ENCODE assay signal across 33 cellular contexts in the genomic region with DNA sequence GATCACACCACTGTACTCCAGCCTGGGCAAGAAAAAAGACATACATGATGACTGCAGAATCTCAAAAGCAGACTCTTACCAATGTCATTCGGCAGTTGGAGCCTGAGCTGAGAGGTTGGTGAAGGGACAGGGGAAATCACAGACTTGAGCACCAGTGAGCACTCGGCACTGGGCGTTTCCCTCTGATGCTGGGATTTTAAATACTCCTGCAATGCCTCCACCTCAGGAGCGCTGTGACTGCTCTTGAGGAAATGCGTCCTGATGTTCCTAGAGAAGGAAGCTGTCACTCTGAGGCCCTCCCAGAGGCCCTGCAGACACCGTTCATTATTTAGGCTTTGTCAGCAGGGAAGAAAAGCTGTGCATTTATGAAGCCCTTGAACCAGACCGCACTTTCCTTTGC. TPM values are rescaled to one million over a fixed set of nuclear protein-coding genes. Genes with fewer than 3 reads are reported as not detected.
"Had no signal": no experiment of that assay in that cellular context is flagged by ENCODE, and none has a peak within 500 bp of the region (broad histone marks: within the 10 kb centered on the region; RNA-seq: fewer than 3 reads in every experiment).

No MANE protein-coding gene starts in this region.

- H3K4me1 ChIP-seq: adrenal gland, body of pancreas, breast epithelium, SJCRH30 had no signal

- H3K27ac ChIP-seq: adrenal gland, body of pancreas, breast epithelium, SJCRH30, SK-N-MC, WERI-Rb-1 had no signal

- FAIRE-seq: astrocyte had no signal

- H3K4me1 Mint-ChIP-seq: activated CD4-positive, alpha-beta T cell treated with anti-CD3 and anti-CD28 coated beads, Interleukin-2, amount 10 ng/mL, durations not matched to agents 7 days and 5 days had no signal

- H3K4me3 Mint-ChIP-seq: activated CD4-positive, alpha-beta T cell treated with anti-CD3 and anti-CD28 coated beads, Interleukin-2, amount 10 ng/mL, durations not matched to agents 7 days and 5 days; activated CD8-positive, alpha-beta T cell treated with anti-CD3 and anti-CD28 coated beads, Interleukin-2, amount 10 ng/mL, durations not matched to agents 7 days and 5 days; activated naive CD4-positive, alpha-beta T cell treated with anti-CD3 and anti-CD28 coated beads for 36 hours; activated T-cell treated with anti-CD3 and anti-CD28 coated beads, Interleukin-2, amount 50 U/mL, for 24 hours; activated T-helper 1 cell treated with anti-CD3 and anti-CD28 coated beads, Interleukin-12 subunit alpha, Interleukin-12 subunit beta, Interleukin-2, Interleukin-4 antibody, amounts not matched to agents 30 ng/mL and 10 ng/mL and 1 ng/mL, durations not matched to agents 14 hours and 24 hours and 36 hours had no signal

- H3K27me3 ChIP-seq: adrenal gland, body of pancreas, SJCRH30 had no signal

- ATAC-seq: activated CD8-positive, alpha-beta T cell treated with anti-CD3 and anti-CD28 coated beads, Interleukin-2, amount 10 ng/mL, durations not matched to agents 7 days and 5 days; activated naive CD4-positive, alpha-beta T cell treated with anti-CD3 and anti-CD28 coated beads, Interleukin-2, amount 50 U/mL, for 72 hours; body of pancreas had no signal

- H3K9me3 ChIP-seq: adrenal gland, body of pancreas, SJCRH30 had no signal

- H3K9me3 Mint-ChIP-seq: activated CD4-positive, alpha-beta T cell treated with anti-CD3 and anti-CD28 coated beads, Interleukin-2, amount 10 ng/mL, durations not matched to agents 7 days and 5 days; activated naive CD4-positive, alpha-beta T cell treated with anti-CD3 and anti-CD28 coated beads for 36 hours; activated T-cell treated with anti-CD3 and anti-CD28 coated beads, Interleukin-2, amount 50 U/mL, for 24 hours; activated T-helper 1 cell treated with anti-CD3 and anti-CD28 coated beads, Interleukin-12 subunit alpha, Interleukin-12 subunit beta, Interleukin-2, Interleukin-4 antibody, amounts not matched to agents 30 ng/mL and 10 ng/mL and 1 ng/mL, durations not matched to agents 14 hours and 24 hours and 36 hours had no signal

- DNase-seq: activated CD4-positive, alpha-beta T cell treated with anti-CD3 and anti-CD28 coated beads, Interleukin-2, amount 10 ng/mL, durations not matched to agents 7 days and 5 days; activated CD4-positive, alpha-beta T cell treated with anti-CD3 and anti-CD28 coated beads, Interleukin-2, amount 50 U/mL, for 48 hours; activated CD8-positive, alpha-beta T cell treated with anti-CD3 and anti-CD28 coated beads, Interleukin-2, amount 10 ng/mL, durations not matched to agents 7 days and 5 days; activated gamma-delta T cell treated with Interleukin-2 at 50 U/mL for 16 hours; activated naive CD4-positive, alpha-beta T cell treated with anti-CD3 and anti-CD28 coated beads for 36 hours; activated T-cell treated with anti-CD3 and anti-CD28 coated beads, Interleukin-2, amount 50 U/mL, for 24 hours; adrenal gland; body of pancreas; Karpas-422; KBM-7; NCI-H1048; NCI-H1105 treated with DMSO at 0.1 percent for 48 hours; NCI-H1436; NCI-H1694; NCI-H1930; NCI-H2081 treated with DMSO at 0.1 percent for 48 hours; NCI-H345; NCI-H524 treated with DMSO at 0.1 percent for 48 hours; NK-92 treated with Interleukin-12 subunit alpha and Interleukin-12 subunit beta, amount 100 ng/mL, for 24 hours; OCI-M1; Right ventricle myocardium superior; SJCRH30; T1000; WERI-Rb-1 had no signal

- H3K36me3 ChIP-seq: adrenal gland, breast epithelium, SJCRH30, WERI-Rb-1 had no signal

- H3K36me3 Mint-ChIP-seq: activated naive CD4-positive, alpha-beta T cell treated with anti-CD3 and anti-CD28 coated beads, Interleukin-2, amount 50 U/mL, for 72 hours had no signal

- H3K27ac Mint-ChIP-seq: activated CD4-positive, alpha-beta T cell treated with anti-CD3 and anti-CD28 coated beads, Interleukin-2, amount 10 ng/mL, durations not matched to agents 7 days and 5 days; activated CD8-positive, alpha-beta T cell treated with anti-CD3 and anti-CD28 coated beads, Interleukin-2, amount 10 ng/mL, durations not matched to agents 7 days and 5 days; activated naive CD4-positive, alpha-beta T cell treated with anti-CD3 and anti-CD28 coated beads for 36 hours; activated naive CD4-positive, alpha-beta T cell treated with anti-CD3 and anti-CD28 coated beads, Interleukin-2, amount 50 U/mL, for 72 hours; activated T-cell treated with anti-CD3 and anti-CD28 coated beads, Interleukin-2, amount 50 U/mL, for 24 hours; activated T-helper 1 cell treated with anti-CD3 and anti-CD28 coated beads, Interleukin-12 subunit alpha, Interleukin-12 subunit beta, Interleukin-2, Interleukin-4 antibody, amounts not matched to agents 30 ng/mL and 10 ng/mL and 1 ng/mL, durations not matched to agents 14 hours and 24 hours and 36 hours had no signal

- H3K4me3 ChIP-seq: adrenal gland, body of pancreas, breast epithelium, SJCRH30, SK-N-MC had no signal

RNA-seq across cellular contexts. Expression of gene SYNDIG1, which starts 46.1 kb away (rescaled TPM):
- total RNA-seq: activated CD4-positive, alpha-beta T cell treated with anti-CD3 and anti-CD28 coated beads, Interleukin-2, amount 10 ng/mL, durations not matched to agents 7 days and 5 days; activated CD8-positive, alpha-beta T cell treated with anti-CD3 and anti-CD28 coated beads, Interleukin-2, amount 10 ng/mL, durations not matched to agents 7 days and 5 days; activated naive CD4-positive, alpha-beta T cell treated with anti-CD3 and anti-CD28 coated beads for 36 hours; activated naive CD4-positive, alpha-beta T cell treated with anti-CD3 and anti-CD28 coated beads, Interleukin-2, amount 50 U/mL, for 72 hours; activated T-helper 1 cell treated with anti-CD3 and anti-CD28 coated beads, Interleukin-12 subunit alpha, Interleukin-12 subunit beta, Interleukin-2, Interleukin-4 antibody, amounts not matched to agents 30 ng/mL and 10 ng/mL and 1 ng/mL, durations not matched to agents 14 hours and 24 hours and 36 hours; MCF 10A; NCI-H460; SJCRH30; T-helper 1 cell treated with Interleukin-12 subunit alpha and Interleukin-12 subunit beta and Interleukin-4 antibody, amounts not matched to agents 30 ng/mL and 1 ng/mL, for 36 hours; T-helper 2 cell treated with Interferon-gamma antibody and Interleukin-4, amounts not matched to agents 100 ng/mL and 5 ng/mL, for 36 hours had no signal
